ENCODE assay signal across 1 cellular context in the genomic region with DNA sequence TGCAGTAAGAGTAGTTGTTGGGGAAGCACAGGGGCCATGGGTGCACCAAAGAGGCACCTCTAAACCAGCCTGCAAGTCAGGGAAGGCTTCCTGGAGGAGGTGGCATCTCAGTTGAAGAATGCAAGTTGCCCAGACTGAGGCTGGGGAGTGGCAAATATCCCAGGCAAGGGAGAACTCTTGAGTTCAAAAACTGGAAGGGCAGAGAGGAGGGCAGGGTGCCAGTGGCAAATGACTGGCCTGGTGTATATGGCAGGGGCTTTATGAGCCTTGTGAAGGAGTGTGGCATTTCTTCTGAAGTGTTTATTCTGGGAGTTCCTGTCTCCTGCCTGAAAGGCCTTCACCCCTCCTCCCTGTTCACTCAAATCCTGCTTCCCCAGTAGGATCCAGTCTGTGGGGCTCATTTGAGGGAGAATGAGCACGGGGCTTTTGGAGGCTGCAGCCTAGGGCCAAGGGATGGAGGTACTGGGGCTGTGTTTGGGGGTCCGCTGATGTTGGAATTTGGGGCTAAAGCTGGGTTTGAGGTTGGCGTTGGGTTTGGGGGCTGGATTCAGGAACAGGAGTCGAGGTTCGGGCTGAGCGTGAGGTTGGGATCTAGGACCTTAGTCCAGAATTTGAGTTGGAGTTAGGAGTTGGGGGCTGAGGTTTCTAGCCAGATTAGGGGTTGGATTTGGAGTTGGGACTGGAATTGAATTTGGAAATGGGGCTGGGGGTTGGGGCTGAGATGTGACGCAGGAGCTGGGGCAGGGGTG.
A peak's percentile ranks its signal among the peaks of the same experiment; 100 is the strongest.
TF ChIP-seq lines count a peak whose summit lies in the region.

Gene TMEM125, plus strand, starts transcription at position 357 of the 749 bp plus-strand sequence. CDS start 2,740 bp downstream, outside the sequence.

TF ChIP-seq in K562, 482 proteins besides CTCF, POLR2A, EP300 and RAD21:
- TF ChIP-seq PHB (CRISPR knock-in tag; IDR thresholded peaks at IDR 0.05) (no peak), HNRNPK (IDR thresholded peaks at IDR 0.05; ENCODE audit: low read depth, low read length, poor library complexity, severe bottlenecking) (no peak), RNF2 (IDR thresholded peaks at IDR 0.05) (no peak), ZFP36 (IDR thresholded peaks at IDR 0.05; ENCODE audit: low read depth, low read length, partially characterized antibody) (peak; percentile 98), ZNF436 (CRISPR knock-in tag; IDR thresholded peaks at IDR 0.05) (peak; percentile 80), BCOR (IDR thresholded peaks at IDR 0.05) (peak; percentile 39; the same call in 1 of the 2 replicates)
